25 cellular contexts compared by ENCODE assay signal in the genomic region with DNA sequence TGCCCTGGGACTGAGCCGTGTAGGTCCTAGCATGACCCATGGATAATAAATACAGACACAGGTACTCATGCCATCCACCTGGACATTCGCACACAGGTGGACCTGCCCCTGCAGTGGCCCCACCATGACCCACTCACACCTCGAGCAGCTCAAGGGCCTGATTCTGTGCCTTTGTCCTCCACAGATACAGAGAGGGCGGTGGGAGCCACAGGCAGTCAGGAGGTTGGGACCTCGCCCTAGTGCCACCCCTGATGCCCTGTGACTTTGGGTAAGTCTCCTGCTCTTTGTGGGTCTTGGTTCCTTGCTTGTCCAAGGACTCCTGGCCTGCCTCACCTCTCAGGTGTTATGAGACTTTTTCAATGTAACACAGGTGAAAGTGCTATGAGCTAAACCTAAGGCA. TPM values are rescaled to one million over a fixed set of nuclear protein-coding genes. Genes with fewer than 3 reads are reported as not detected.
"Had no signal": no experiment of that assay in that cellular context is flagged by ENCODE, and none has a peak within 500 bp of the region (broad histone marks: within the 10 kb centered on the region; RNA-seq: fewer than 3 reads in every experiment).

No MANE protein-coding gene starts in this region.

- ATAC-seq: activated CD8-positive, alpha-beta memory T cell treated with anti-CD3 and anti-CD28 coated beads, Interleukin-2, amount 10 ng/mL, durations not matched to agents 7 days and 5 days; activated naive CD4-positive, alpha-beta T cell treated with anti-CD3 and anti-CD28 coated beads, Interleukin-2, amount 50 U/mL, for 72 hours; T-helper 17 cell had no signal

- H3K27me3 ChIP-seq: ascending aorta, body of pancreas had no signal

- H3K4me3 ChIP-seq: ascending aorta, body of pancreas had no signal

- DNase-seq: activated B cell treated with CpG ODN at 0.5 μM for 24 hours; activated CD4-positive, alpha-beta T cell treated with anti-CD3 and anti-CD28 coated beads for 1 hour; activated CD4-positive, alpha-beta T cell treated with anti-CD3 and anti-CD28 coated beads, Interleukin-2, amount 10 ng/mL, durations not matched to agents 24 days and 14 days; activated CD4-positive, alpha-beta T cell treated with anti-CD3 and anti-CD28 coated beads, Interleukin-2, amount 50 U/mL, for 48 hours; activated CD8-positive, alpha-beta memory T cell treated with anti-CD3 and anti-CD28 coated beads, Interleukin-2, amount 10 ng/mL, durations not matched to agents 7 days and 5 days; activated naive CD4-positive, alpha-beta T cell treated with Interleukin-2 at 50 U/mL for 16 hours; activated naive CD8-positive, alpha-beta T cell treated with anti-CD3 and anti-CD28 coated beads, Interleukin-2, amount 50 U/mL, for 24 hours; activated T-cell treated with anti-CD3 and anti-CD28 coated beads, Interleukin-2, amount 50 U/mL, for 24 hours; amniotic stem cell; KG1; NCI-H1048; NCI-H187 treated with DMSO at 0.1 percent for 48 hours; NCI-H2081 treated with DMSO at 0.1 percent for 48 hours; NCI-H446; NCI-H524; SHP77; T-helper 17 cell; T-helper 9 cell had no signal

- H3K36me3 Mint-ChIP-seq: activated CD8-positive, alpha-beta memory T cell treated with anti-CD3 and anti-CD28 coated beads, Interleukin-2, amount 10 ng/mL, durations not matched to agents 7 days and 5 days; activated naive CD4-positive, alpha-beta T cell treated with anti-CD3 and anti-CD28 coated beads, Interleukin-2, amount 50 U/mL, for 72 hours had no signal

- H3K27ac Mint-ChIP-seq: activated B cell treated with CpG ODN at 0.5 μM for 24 hours; activated CD4-positive, alpha-beta T cell treated with anti-CD3 and anti-CD28 coated beads, Interleukin-2, amount 10 ng/mL, durations not matched to agents 24 days and 14 days; activated CD8-positive, alpha-beta memory T cell treated with anti-CD3 and anti-CD28 coated beads, Interleukin-2, amount 10 ng/mL, durations not matched to agents 7 days and 5 days; activated naive CD4-positive, alpha-beta T cell treated with anti-CD3 and anti-CD28 coated beads, Interleukin-2, amount 50 U/mL, for 72 hours; activated naive CD8-positive, alpha-beta T cell treated with anti-CD3 and anti-CD28 coated beads, Interleukin-2, amount 50 U/mL, for 24 hours; activated T-cell treated with anti-CD3 and anti-CD28 coated beads, Interleukin-2, amount 50 U/mL, for 24 hours; T-helper 17 cell had no signal

- H3K9me3 ChIP-seq: ascending aorta, body of pancreas had no signal

- H3K4me3 Mint-ChIP-seq: activated B cell treated with CpG ODN at 0.5 μM for 24 hours; activated CD4-positive, alpha-beta T cell treated with anti-CD3 and anti-CD28 coated beads, Interleukin-2, amount 10 ng/mL, durations not matched to agents 24 days and 14 days; activated CD8-positive, alpha-beta memory T cell treated with anti-CD3 and anti-CD28 coated beads, Interleukin-2, amount 10 ng/mL, durations not matched to agents 7 days and 5 days; activated naive CD8-positive, alpha-beta T cell treated with anti-CD3 and anti-CD28 coated beads, Interleukin-2, amount 50 U/mL, for 24 hours; activated T-cell treated with anti-CD3 and anti-CD28 coated beads, Interleukin-2, amount 50 U/mL, for 24 hours; T-helper 17 cell had no signal

- H3K27ac ChIP-seq: ascending aorta, body of pancreas had no signal

- H3K4me1 Mint-ChIP-seq: activated B cell treated with CpG ODN at 0.5 μM for 24 hours; activated CD4-positive, alpha-beta T cell treated with anti-CD3 and anti-CD28 coated beads, Interleukin-2, amount 10 ng/mL, durations not matched to agents 24 days and 14 days; activated CD8-positive, alpha-beta memory T cell treated with anti-CD3 and anti-CD28 coated beads, Interleukin-2, amount 10 ng/mL, durations not matched to agents 7 days and 5 days; activated naive CD8-positive, alpha-beta T cell treated with anti-CD3 and anti-CD28 coated beads, Interleukin-2, amount 50 U/mL, for 24 hours; T-helper 17 cell had no signal

- H3K36me3 ChIP-seq: ascending aorta had no signal

- H3K9me3 Mint-ChIP-seq: activated B cell treated with CpG ODN at 0.5 μM for 24 hours; activated CD4-positive, alpha-beta T cell treated with anti-CD3 and anti-CD28 coated beads, Interleukin-2, amount 10 ng/mL, durations not matched to agents 24 days and 14 days; activated naive CD8-positive, alpha-beta T cell treated with anti-CD3 and anti-CD28 coated beads, Interleukin-2, amount 50 U/mL, for 24 hours; activated T-cell treated with anti-CD3 and anti-CD28 coated beads, Interleukin-2, amount 50 U/mL, for 24 hours had no signal

- H3K4me1 ChIP-seq: ascending aorta had no signal

RNA-seq across cellular contexts. Expression of a gene that starts 42.9 kb away (rescaled TPM):
- total RNA-seq: activated B cell treated with CpG ODN at 0.5 μM for 24 hours; activated CD4-positive, alpha-beta T cell treated with anti-CD3 and anti-CD28 coated beads, Interleukin-2, amount 10 ng/mL, durations not matched to agents 24 days and 14 days; activated CD8-positive, alpha-beta memory T cell treated with anti-CD3 and anti-CD28 coated beads, Interleukin-2, amount 10 ng/mL, durations not matched to agents 7 days and 5 days; activated naive CD4-positive, alpha-beta T cell treated with anti-CD3 and anti-CD28 coated beads, Interleukin-2, amount 50 U/mL, for 72 hours; ascending aorta; body of pancreas; bronchial epithelial cell; LHCN-M2; M059J; SK-MEL-5; T-helper 17 cell had no signal
